Comparison of ENCODE assay signal across 8 cellular contexts in genomic region chr3:152331018-152331541, GRCh38.
A peak's percentile ranks its signal among the peaks of the same experiment; 100 is the strongest.
DNase-seq lines count a peak whose midpoint lies in the region; ATAC-seq and TF ChIP-seq lines count a peak whose summit lies in the region.

No MANE protein-coding gene starts in this region.

- H3K9me3 ChIP-seq in RWPE2 (ENCODE audit: severe bottlenecking) (no peaks in the 10 kb centered on the region), neutrophil (no peaks in the 10 kb centered on the region)

- ATAC-seq in RWPE2 (ENCODE audit: low read depth) = peak; percentile 76
- no peak for ATAC-seq in HG02623 (IDR thresholded peaks at IDR 0.05; ENCODE audit: unreplicated experiment)
- ATAC-seq in HG03097 (IDR thresholded peaks at IDR 0.05; ENCODE audit: low FRiP score, unreplicated experiment) = no peak

- peaks cover 3% of the 10 kb centered on the region for H3K36me3 ChIP-seq in RWPE2 (ENCODE audit: low read depth)
- no peaks in the 10 kb centered on the region for H3K36me3 ChIP-seq in neutrophil

- H3K27ac ChIP-seq in RWPE2 (ENCODE audit: poor library complexity, severe bottlenecking) = peak overlapping the region; percentile 69
- H3K27ac ChIP-seq in neutrophil = peak overlapping the region; percentile 64

- no peaks in the 10 kb centered on the region for H3K27me3 ChIP-seq in RWPE2 (ENCODE audit: insufficient read depth, poor library complexity, severe bottlenecking)
- H3K27me3 ChIP-seq in neutrophil = no peaks in the 10 kb centered on the region

- TF ChIP-seq CTCF in RWPE2 (IDR thresholded peaks at IDR 0.05; ENCODE audit: poor library complexity, severe bottlenecking) = no peak
- TF ChIP-seq CTCF in epithelial cell of proximal tubule (conservative IDR thresholded peaks at IDR 0.05; ENCODE audit: low read depth, low read length) = no peak
- no peak for TF ChIP-seq CTCF in neutrophil (IDR thresholded peaks at IDR 0.05)

- in situ Hi-C loops in Caki2 (cut with HindIII; ENCODE audit: low pct_unique_long_range_greater_than_20kb, low sequenced_read_pairs) = no loop called here

- H3K4me1 ChIP-seq in RWPE2 (ENCODE audit: insufficient read depth, poor library complexity, severe bottlenecking) (peaks cover 45% of the 10 kb centered on the region), neutrophil (ENCODE audit: control insufficient read depth in 1 of 2, insufficient read depth in 1 of 2, low read depth in 1 of 2, low read length in 1 of 2) (peaks cover 15 to 36% of the 10 kb centered on the region in 2 experiments)

- no peak overlapping the region for H3K4me3 ChIP-seq in RWPE2 (ENCODE audit: severe bottlenecking)
- no peak overlapping the region for H3K4me3 ChIP-seq in epithelial cell of proximal tubule (ENCODE audit: low read depth, low read length)
- H3K4me3 ChIP-seq in neutrophil (ENCODE audit: low read depth in 1 of 2, low read length in 1 of 2) = no peak overlapping the region

- DNase-seq in Caki2 (ENCODE audit: low read depth) (peak; percentile 95), RWPE2 (ENCODE audit: low spot score) (no peak), epithelial cell of proximal tubule (ENCODE audit: low read depth) (peak; percentile 45), NCI-H1105 (lab: John Stamatoyannopoulos, UW) (no peak), NCI-H446 (lab: John Stamatoyannopoulos, UW) (no peak)

Comparison
In these comparisons a context has a peak if more than half of its experiments do, and no peak if none do; other contexts are left out.
1. DNase-seq: peak in Caki2 (single experiment) and epithelial cell of proximal tubule (single experiment); none in RWPE2 (single experiment), NCI-H1105 (single experiment) and NCI-H446 (0 of 2).